In genomic region chr5:113035096-113035495, GRCh38 we compare ENCODE assay signal across 20 cellular contexts. TPM values are rescaled to one million over a fixed set of nuclear protein-coding genes. Genes with fewer than 3 reads are reported as not detected.
DNase-seq lines count a peak whose midpoint lies in the region; ATAC-seq and TF ChIP-seq lines count a peak whose summit lies in the region.
"Had no signal": no experiment of that assay in that cellular context is flagged by ENCODE, and none has a peak within 500 bp of the region (broad histone marks: within the 10 kb centered on the region; RNA-seq: fewer than 3 reads in every experiment).

No MANE protein-coding gene starts in this region.

- WGBS in IMR-90 (ENCODE audit: extremely low coverage in 2 of 2, insufficient read length in 1 of 2), 2 experiments, result no CpG with 5 or more reads among the region's 1 CpG

- no peak overlapping the region for H2AK9ac ChIP-seq in IMR-90 (replicated peaks; ENCODE audit: low read depth, low read length, poor library complexity)

- H2AK5ac ChIP-seq in IMR-90 (ENCODE audit: low read depth, low read length), result peak overlapping the region; percentile 33

- peak overlapping the region; percentile 30; the same call in 1 of the 2 replicates for H3K4ac ChIP-seq in IMR-90 (ENCODE audit: low read depth, low read length)

- H4K91ac ChIP-seq in IMR-90 (ENCODE audit: insufficient read depth, low read depth, low read length), result peak overlapping the region; percentile 50; the same call in 1 of the 2 replicates

- POLR2A ChIA-PET in IMR-90 (lab: Charles Lee; ENCODE audit: unreplicated experiment), result no interaction called here
- POLR2A ChIA-PET in OCI-LY7 (lab: Charles Lee), result no interaction called here

- peak overlapping the region; percentile 23; the same call in 1 of the 3 replicates for H2BK15ac ChIP-seq in IMR-90 (ENCODE audit: low read depth, low read length)

- peak overlapping the region; percentile 12; the same call in 1 of the 2 replicates for H4K5ac ChIP-seq in IMR-90 (ENCODE audit: low read depth, low read length)

- H3K27me3 ChIP-seq in CD4-positive, CD25-positive, alpha-beta regulatory T cell (ENCODE audit: control insufficient read depth, insufficient read depth, low read length), result no peaks in the 10 kb centered on the region
- H3K27me3 ChIP-seq in IMR-90 (ENCODE audit: control insufficient read depth, insufficient read depth, low read length), result no peaks in the 10 kb centered on the region
- H3K27me3 ChIP-seq: gastroesophageal sphincter, suprapubic skin had no signal

- dilution Hi-C loops in IMR-90 (cut with HindIII; ENCODE audit: low sequenced_read_pairs, unreplicated experiment), result no loop called here

- BruUV-seq in IMR-90 (replicated peaks; lab: Mats Ljungman, UMichigan) (no TSS peak), OCI-LY7 (replicated peaks; lab: Mats Ljungman, UMichigan) (no TSS peak)

- peak overlapping the region; percentile 21; the same call in 1 of the 2 replicates for H3K18ac ChIP-seq in IMR-90 (ENCODE audit: low read depth, low read length)

- H4K20me1 ChIP-seq in IMR-90 (ENCODE audit: insufficient read depth, low read length), result no peaks in the 10 kb centered on the region; the same call in 1 of the 2 replicates
- no peaks in the 10 kb centered on the region for H4K20me1 ChIP-seq in OCI-LY7 (ENCODE audit: insufficient read depth, low read length)

- H2AFZ ChIP-seq in IMR-90 (replicated peaks; ENCODE audit: low read length, poor library complexity) (peak overlapping the region; percentile 8), OCI-LY7 (ENCODE audit: low read length) (no peak overlapping the region)

- no peak for TF ChIP-seq POLR2A in IMR-90 (IDR thresholded peaks at IDR 0.05; ENCODE audit: low read depth, low read length)

- H4K8ac ChIP-seq in IMR-90 (ENCODE audit: low read depth in 2 of 2, low read length in 2 of 2), result peak overlapping the region in 1 of 2 experiments; percentile 47; a peak in 1 of 4 replicates

- peak overlapping the region; percentile 2; the same call in 1 of the 2 replicates for H2BK120ac ChIP-seq in IMR-90 (ENCODE audit: low read depth, low read length)

- CTCF ChIA-PET in IMR-90 (lab: Yijun Ruan, JAX), result interaction anchor here (0.6 kb wide), 1 partner anchor 477 kb away, joined by 3 read pairs; no protein-coding TSS in a partner anchor
- CTCF ChIA-PET in OCI-LY7 (lab: Charles Lee; ENCODE audit: unreplicated experiment), result no interaction called here

- peak overlapping the region; percentile 16; the same call in 1 of the 2 replicates for H3K14ac ChIP-seq in IMR-90 (replicated peaks; ENCODE audit: low read depth, low read length)

- TF ChIP-seq CTCF in IMR-90 (conservative IDR thresholded peaks at IDR 0.05; ENCODE audit: low read depth, low read length) (no peak), nephron progenitor cell (IDR thresholded peaks at IDR 0.05) (no peak), endothelial cell (IDR thresholded peaks at IDR 0.05; ENCODE audit: unreplicated experiment) (no peak), OCI-LY7 (conservative IDR thresholded peaks at IDR 0.05; ENCODE audit: low read length) (no peak)

- H3K27ac ChIP-seq in CD4-positive, CD25-positive, alpha-beta regulatory T cell (ENCODE audit: insufficient read depth, low read length, poor library complexity, severe bottlenecking), result no peak overlapping the region
- H3K27ac ChIP-seq in IMR-90 (ENCODE audit: insufficient read depth, low read length) (no peak overlapping the region), epithelial cell of prostate (peak overlapping the region; percentile 47), OCI-LY7 (ENCODE audit: low read depth, low read length, poor library complexity, severe bottlenecking) (no peak overlapping the region)
- H3K27ac ChIP-seq: gastroesophageal sphincter, suprapubic skin had no signal

- H3K4me3 Mint-ChIP-seq in CD4-positive, CD25-positive, alpha-beta regulatory T cell, result no peak overlapping the region
- H3K4me3 Mint-ChIP-seq in nephron progenitor cell (no peak overlapping the region), endothelial cell (ENCODE audit: unreplicated experiment) (no peak overlapping the region)
- H3K4me3 Mint-ChIP-seq: activated CD8-positive, alpha-beta memory T cell treated with anti-CD3 and anti-CD28 coated beads, Interleukin-2, amount 10 ng/mL, durations not matched to agents 7 days and 5 days; CD14-positive monocyte had no signal

- H3K56ac ChIP-seq in IMR-90 (ENCODE audit: extremely low read depth, insufficient read depth, low read length), result no peak overlapping the region

- no peak overlapping the region for H3K4me3 ChIP-seq in CD4-positive, CD25-positive, alpha-beta regulatory T cell (ENCODE audit: low read depth, low read length)
- H3K4me3 ChIP-seq in IMR-90 (ENCODE audit: insufficient read depth, low read depth, low read length), result no peak overlapping the region
- H3K4me3 ChIP-seq in OCI-LY7 (ENCODE audit: low read depth, low read length, poor library complexity, severe bottlenecking), result no peak overlapping the region
- H3K4me3 ChIP-seq: gastroesophageal sphincter, HAP-1, suprapubic skin had no signal

- H3K9ac ChIP-seq in IMR-90 (ENCODE audit: low read depth, low read length), result no peak overlapping the region

- no peak for TF ChIP-seq RAD21 in IMR-90 (IDR thresholded peaks at IDR 0.05; ENCODE audit: low read length)

- no peaks in the 10 kb centered on the region for H3K9me2 ChIP-seq in OCI-LY7 (ENCODE audit: insufficient read depth, low read length)

- H3K9me3 ChIP-seq in CD4-positive, CD25-positive, alpha-beta regulatory T cell (ENCODE audit: control insufficient read depth in 2 of 2, low read length in 2 of 2), result no peaks in the 10 kb centered on the region
- H3K9me3 ChIP-seq in IMR-90 (ENCODE audit: control insufficient read depth, insufficient read depth, low read length), result no peaks in the 10 kb centered on the region
- no peaks in the 10 kb centered on the region for H3K9me3 ChIP-seq in OCI-LY7 (ENCODE audit: low read length)
- H3K9me3 ChIP-seq: gastroesophageal sphincter, HAP-1, suprapubic skin had no signal

- peaks cover 12% of the 10 kb centered on the region for H3K9me1 ChIP-seq in IMR-90 (ENCODE audit: insufficient read depth, low read length)

- no peak for ATAC-seq in CD4-positive, CD25-positive, alpha-beta regulatory T cell (ENCODE audit: low read depth in 2 of 2)
- ATAC-seq in IMR-90 (ENCODE audit: low read depth), result no peak
- ATAC-seq: activated CD8-positive, alpha-beta memory T cell treated with anti-CD3 and anti-CD28 coated beads, Interleukin-2, amount 10 ng/mL, durations not matched to agents 7 days and 5 days; gastroesophageal sphincter; PC-3 had no signal

- H3K36me3 ChIP-seq in CD4-positive, CD25-positive, alpha-beta regulatory T cell (ENCODE audit: control insufficient read depth, insufficient read depth, low read length), result no peaks in the 10 kb centered on the region
- H3K36me3 ChIP-seq in IMR-90 (ENCODE audit: control insufficient read depth, insufficient read depth, low read length) (peaks cover 23% of the 10 kb centered on the region), OCI-LY7 (ENCODE audit: insufficient read depth, low read length) (no peaks in the 10 kb centered on the region)
- H3K36me3 ChIP-seq: HAP-1 had no signal

- peaks cover 4% of the 10 kb centered on the region for H3K4me1 ChIP-seq in CD4-positive, CD25-positive, alpha-beta regulatory T cell (ENCODE audit: control insufficient read depth, insufficient read depth, low read length, poor library complexity, severe bottlenecking)
- peaks cover 13% of the 10 kb centered on the region for H3K4me1 ChIP-seq in IMR-90 (ENCODE audit: control insufficient read depth, insufficient read depth, low read length)
- no peaks in the 10 kb centered on the region for H3K4me1 ChIP-seq in OCI-LY7 (ENCODE audit: insufficient read depth, low read length, poor library complexity, severe bottlenecking)
- H3K4me1 ChIP-seq: suprapubic skin had no signal

- intact Hi-C loops in IMR-90 (cut with micrococcal nuclease), result no loop called here
- intact Hi-C loops in OCI-LY7 (cut with micrococcal nuclease; ENCODE audit: unreplicated experiment), result no loop called here

- peak overlapping the region in 2 of 3 donors; percentile 22 to 65 for H3K27ac Mint-ChIP-seq in CD4-positive, CD25-positive, alpha-beta regulatory T cell
- H3K27ac Mint-ChIP-seq in nephron progenitor cell (peak overlapping the region; percentile 33), endothelial cell (ENCODE audit: unreplicated experiment) (no peak overlapping the region)
- H3K27ac Mint-ChIP-seq: activated CD8-positive, alpha-beta memory T cell treated with anti-CD3 and anti-CD28 coated beads, Interleukin-2, amount 10 ng/mL, durations not matched to agents 7 days and 5 days had no signal

- peaks cover 0 to 1% (median 0%) of the 10 kb centered on the region in 7 donors for H3K9me3 Mint-ChIP-seq in CD4-positive, CD25-positive, alpha-beta regulatory T cell
- no peaks in the 10 kb centered on the region for H3K9me3 Mint-ChIP-seq in nephron progenitor cell
- H3K9me3 Mint-ChIP-seq in endothelial cell (ENCODE audit: unreplicated experiment), result no peaks in the 10 kb centered on the region
- H3K9me3 Mint-ChIP-seq: CD14-positive monocyte had no signal

- DNase-seq in CD4-positive, CD25-positive, alpha-beta regulatory T cell, result no peak
- no peak for DNase-seq in IMR-90
- no peak for DNase-seq in epithelial cell of prostate (ENCODE audit: low read depth, low spot score)
- DNase-seq in nephron progenitor cell, result no peak
- DNase-seq in endothelial cell (ENCODE audit: low spot score), result no peak
- no peak for DNase-seq in OCI-LY7 (ENCODE audit: low spot score)
- DNase-seq in NCI-H1048 (lab: John Stamatoyannopoulos, UW), result no peak
- DNase-seq in activated CD4-positive, alpha-beta T cell treated with anti-CD3 and anti-CD28 coated beads, Interleukin-2, amount 50 U/mL, for 4 hours, result no peak
- DNase-seq: activated CD4-positive, alpha-beta T cell treated with anti-CD3 and anti-CD28 coated beads for 4 hours; activated CD8-positive, alpha-beta memory T cell treated with anti-CD3 and anti-CD28 coated beads, Interleukin-2, amount 10 ng/mL, durations not matched to agents 7 days and 5 days; activated naive CD4-positive, alpha-beta T cell treated with anti-CD3 and anti-CD28 coated beads, Interleukin-2, amount 50 U/mL, for 16 hours; anterior cingulate cortex; NCI-H187; posterior cingulate gyrus; SHP77 treated with DMSO at 0.1 percent for 48 hours had no signal

- H3K36me3 Mint-ChIP-seq in CD4-positive, CD25-positive, alpha-beta regulatory T cell, result peaks cover 12% of the 10 kb centered on the region
- H3K36me3 Mint-ChIP-seq in nephron progenitor cell (ENCODE audit: low read depth) (peaks cover 22% of the 10 kb centered on the region), endothelial cell (ENCODE audit: low read depth, unreplicated experiment) (peaks cover 33% of the 10 kb centered on the region)
- H3K36me3 Mint-ChIP-seq: activated CD8-positive, alpha-beta memory T cell treated with anti-CD3 and anti-CD28 coated beads, Interleukin-2, amount 10 ng/mL, durations not matched to agents 7 days and 5 days; CD14-positive monocyte had no signal

- no peaks in the 10 kb centered on the region for H3K79me2 ChIP-seq in OCI-LY7 (ENCODE audit: insufficient read depth, low read depth, low read length)

- peaks cover 5 to 21% (median 14%) of the 10 kb centered on the region in 4 donors for H3K4me1 Mint-ChIP-seq in CD4-positive, CD25-positive, alpha-beta regulatory T cell
- H3K4me1 Mint-ChIP-seq in nephron progenitor cell (peaks cover 42% of the 10 kb centered on the region), endothelial cell (ENCODE audit: unreplicated experiment) (peaks cover 17% of the 10 kb centered on the region)

- H2BK20ac ChIP-seq in IMR-90 (ENCODE audit: low read depth, low read length), result peak overlapping the region; percentile 31

- H3K4me2 ChIP-seq in IMR-90 (ENCODE audit: low read depth, low read length) (no peak overlapping the region), OCI-LY7 (ENCODE audit: low read length) (no peak overlapping the region)

- H3K23ac ChIP-seq in IMR-90 (ENCODE audit: low read depth, low read length), result no peak overlapping the region

- in situ Hi-C loops in IMR-90 (cut with MboI; ENCODE audit: low sequenced_read_pairs), result no loop called here

- no peaks in the 10 kb centered on the region for H3K27me3 Mint-ChIP-seq in CD4-positive, CD25-positive, alpha-beta regulatory T cell
- H3K27me3 Mint-ChIP-seq in nephron progenitor cell (ENCODE audit: low read depth, poor library complexity), result no peaks in the 10 kb centered on the region
- peaks cover 7% of the 10 kb centered on the region for H3K27me3 Mint-ChIP-seq in endothelial cell (ENCODE audit: unreplicated experiment)
- H3K27me3 Mint-ChIP-seq: activated CD8-positive, alpha-beta memory T cell treated with anti-CD3 and anti-CD28 coated beads, Interleukin-2, amount 10 ng/mL, durations not matched to agents 7 days and 5 days had no signal

- H3K79me1 ChIP-seq in IMR-90 (ENCODE audit: low read depth in 1 of 2, low read length in 2 of 2), result peaks cover 0 to 2% of the 10 kb centered on the region in 2 experiments; a peak in 1 of 4 replicates

- no peak overlapping the region for H2BK5ac ChIP-seq in IMR-90 (ENCODE audit: low read depth, low read length, poor library complexity, severe bottlenecking)

RNA-seq across cellular contexts. Expression of gene DCP2, which starts 58.5 kb away (rescaled TPM):
- total RNA-seq in CD4-positive, CD25-positive, alpha-beta regulatory T cell, result 149 TPM
- 10 to 100 TPM; 60.7 to 96.4 (median 66.9) TPM for polyA plus RNA-seq in CD4-positive, CD25-positive, alpha-beta regulatory T cell
- total RNA-seq in IMR-90 (2012; rRNA removed) (18.6 and 30.6 TPM in 2 replicates), endothelial cell (ENCODE audit: unreplicated experiment) (75.6 TPM), OCI-LY7 (2022) (139 and 158 TPM in 2 replicates)
- polyA plus RNA-seq in IMR-90 (2012; rRNA removed), result 6.2 and 6.9 TPM in 2 replicates
- polyA plus RNA-seq in IMR-90 (2012; cell fraction: cytosol; rRNA removed), result 1.2 and 3.6 TPM in 2 replicates
- polyA plus RNA-seq in IMR-90 (2012; cell fraction: nucleus; rRNA removed; ENCODE audit: low replicate concordance), result 3.2 and 4.9 TPM in 2 replicates
- 69.3 and 81.3 TPM in 2 replicates for total RNA-seq in OCI-LY7 (2014; rRNA removed; shearing (Covaris generic))
